In genomic region chr2:8659092-8659734, GRCh38 we compare ENCODE assay signal across 1 cellular context.
TF ChIP-seq lines count a peak whose summit lies in the region.

No MANE protein-coding gene starts in this region.

TF ChIP-seq in HepG2, 621 proteins besides CTCF, POLR2A, EP300 and RAD21 (continued from another document and continues in another):
- TF ChIP-seq, protein P1, sequence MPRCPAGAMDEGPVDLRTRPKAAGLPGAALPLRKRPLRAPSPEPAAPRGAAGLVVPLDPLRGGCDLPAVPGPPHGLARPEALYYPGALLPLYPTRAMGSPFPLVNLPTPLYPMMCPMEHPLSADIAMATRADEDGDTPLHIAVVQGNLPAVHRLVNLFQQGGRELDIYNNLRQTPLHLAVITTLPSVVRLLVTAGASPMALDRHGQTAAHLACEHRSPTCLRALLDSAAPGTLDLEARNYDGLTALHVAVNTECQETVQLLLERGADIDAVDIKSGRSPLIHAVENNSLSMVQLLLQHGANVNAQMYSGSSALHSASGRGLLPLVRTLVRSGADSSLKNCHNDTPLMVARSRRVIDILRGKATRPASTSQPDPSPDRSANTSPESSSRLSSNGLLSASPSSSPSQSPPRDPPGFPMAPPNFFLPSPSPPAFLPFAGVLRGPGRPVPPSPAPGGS (CRISPR knock-in tag; IDR thresholded peaks at IDR 0.05) = no peak
- TF ChIP-seq NRL (CRISPR knock-in tag; IDR thresholded peaks at IDR 0.05; ENCODE audit: borderline replicate concordance) = no peak
- no peak for TF ChIP-seq NCOA2 (CRISPR knock-in tag; IDR thresholded peaks at IDR 0.05)
- no peak for TF ChIP-seq RXRA (CRISPR knock-in tag; IDR thresholded peaks at IDR 0.05)
- no peak for TF ChIP-seq TSC22D2 (CRISPR knock-in tag; IDR thresholded peaks at IDR 0.05; ENCODE audit: borderline replicate concordance)
- no peak for TF ChIP-seq GTF3A (CRISPR knock-in tag; conservative IDR thresholded peaks at IDR 0.05)
- no peak; the same call in 1 of the 2 replicates for TF ChIP-seq NR2F6 (IDR thresholded peaks at IDR 0.05)
- peak; percentile 12; the same call in 1 of the 2 replicates for TF ChIP-seq NR2F6 (CRISPR knock-in tag; IDR thresholded peaks at IDR 0.05)
- peak; percentile 62; the same call in 1 of the 2 replicates for TF ChIP-seq CEBPG (CRISPR knock-in tag; IDR thresholded peaks at IDR 0.05)
- TF ChIP-seq, protein P2, sequence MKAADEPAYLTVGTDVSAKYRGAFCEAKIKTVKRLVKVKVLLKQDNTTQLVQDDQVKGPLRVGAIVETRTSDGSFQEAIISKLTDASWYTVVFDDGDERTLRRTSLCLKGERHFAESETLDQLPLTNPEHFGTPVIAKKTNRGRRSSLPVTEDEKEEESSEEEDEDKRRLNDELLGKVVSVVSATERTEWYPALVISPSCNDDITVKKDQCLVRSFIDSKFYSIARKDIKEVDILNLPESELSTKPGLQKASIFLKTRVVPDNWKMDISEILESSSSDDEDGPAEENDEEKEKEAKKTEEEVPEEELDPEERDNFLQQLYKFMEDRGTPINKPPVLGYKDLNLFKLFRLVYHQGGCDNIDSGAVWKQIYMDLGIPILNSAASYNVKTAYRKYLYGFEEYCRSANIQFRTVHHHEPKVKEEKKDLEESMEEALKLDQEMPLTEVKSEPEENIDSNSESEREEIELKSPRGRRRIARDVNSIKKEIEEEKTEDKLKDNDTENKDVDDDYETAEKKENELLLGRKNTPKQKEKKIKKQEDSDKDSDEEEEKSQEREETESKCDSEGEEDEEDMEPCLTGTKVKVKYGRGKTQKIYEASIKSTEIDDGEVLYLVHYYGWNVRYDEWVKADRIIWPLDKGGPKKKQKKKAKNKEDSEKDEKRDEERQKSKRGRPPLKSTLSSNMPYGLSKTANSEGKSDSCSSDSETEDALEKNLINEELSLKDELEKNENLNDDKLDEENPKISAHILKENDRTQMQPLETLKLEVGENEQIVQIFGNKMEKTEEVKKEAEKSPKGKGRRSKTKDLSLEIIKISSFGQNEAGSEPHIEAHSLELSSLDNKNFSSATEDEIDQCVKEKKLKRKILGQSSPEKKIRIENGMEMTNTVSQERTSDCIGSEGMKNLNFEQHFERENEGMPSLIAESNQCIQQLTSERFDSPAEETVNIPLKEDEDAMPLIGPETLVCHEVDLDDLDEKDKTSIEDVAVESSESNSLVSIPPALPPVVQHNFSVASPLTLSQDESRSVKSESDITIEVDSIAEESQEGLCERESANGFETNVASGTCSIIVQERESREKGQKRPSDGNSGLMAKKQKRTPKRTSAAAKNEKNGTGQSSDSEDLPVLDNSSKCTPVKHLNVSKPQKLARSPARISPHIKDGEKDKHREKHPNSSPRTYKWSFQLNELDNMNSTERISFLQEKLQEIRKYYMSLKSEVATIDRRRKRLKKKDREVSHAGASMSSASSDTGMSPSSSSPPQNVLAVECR (CRISPR knock-in tag; IDR thresholded peaks at IDR 0.05; ENCODE audit: borderline replicate concordance) = peak; percentile 25; the same call in 1 of the 2 replicates
- TF ChIP-seq ZNF383 (CRISPR knock-in tag; IDR thresholded peaks at IDR 0.05; ENCODE audit: borderline replicate concordance) = no peak
- no peak for TF ChIP-seq ZNF552 (CRISPR knock-in tag; IDR thresholded peaks at IDR 0.05; ENCODE audit: borderline replicate concordance)
- TF ChIP-seq, protein P3, sequence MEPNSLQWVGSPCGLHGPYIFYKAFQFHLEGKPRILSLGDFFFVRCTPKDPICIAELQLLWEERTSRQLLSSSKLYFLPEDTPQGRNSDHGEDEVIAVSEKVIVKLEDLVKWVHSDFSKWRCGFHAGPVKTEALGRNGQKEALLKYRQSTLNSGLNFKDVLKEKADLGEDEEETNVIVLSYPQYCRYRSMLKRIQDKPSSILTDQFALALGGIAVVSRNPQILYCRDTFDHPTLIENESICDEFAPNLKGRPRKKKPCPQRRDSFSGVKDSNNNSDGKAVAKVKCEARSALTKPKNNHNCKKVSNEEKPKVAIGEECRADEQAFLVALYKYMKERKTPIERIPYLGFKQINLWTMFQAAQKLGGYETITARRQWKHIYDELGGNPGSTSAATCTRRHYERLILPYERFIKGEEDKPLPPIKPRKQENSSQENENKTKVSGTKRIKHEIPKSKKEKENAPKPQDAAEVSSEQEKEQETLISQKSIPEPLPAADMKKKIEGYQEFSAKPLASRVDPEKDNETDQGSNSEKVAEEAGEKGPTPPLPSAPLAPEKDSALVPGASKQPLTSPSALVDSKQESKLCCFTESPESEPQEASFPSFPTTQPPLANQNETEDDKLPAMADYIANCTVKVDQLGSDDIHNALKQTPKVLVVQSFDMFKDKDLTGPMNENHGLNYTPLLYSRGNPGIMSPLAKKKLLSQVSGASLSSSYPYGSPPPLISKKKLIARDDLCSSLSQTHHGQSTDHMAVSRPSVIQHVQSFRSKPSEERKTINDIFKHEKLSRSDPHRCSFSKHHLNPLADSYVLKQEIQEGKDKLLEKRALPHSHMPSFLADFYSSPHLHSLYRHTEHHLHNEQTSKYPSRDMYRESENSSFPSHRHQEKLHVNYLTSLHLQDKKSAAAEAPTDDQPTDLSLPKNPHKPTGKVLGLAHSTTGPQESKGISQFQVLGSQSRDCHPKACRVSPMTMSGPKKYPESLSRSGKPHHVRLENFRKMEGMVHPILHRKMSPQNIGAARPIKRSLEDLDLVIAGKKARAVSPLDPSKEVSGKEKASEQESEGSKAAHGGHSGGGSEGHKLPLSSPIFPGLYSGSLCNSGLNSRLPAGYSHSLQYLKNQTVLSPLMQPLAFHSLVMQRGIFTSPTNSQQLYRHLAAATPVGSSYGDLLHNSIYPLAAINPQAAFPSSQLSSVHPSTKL (CRISPR knock-in tag; IDR thresholded peaks at IDR 0.05) = peak; percentile 31; the same call in 1 of the 2 replicates
- no peak for TF ChIP-seq SRSF9 (IDR thresholded peaks at IDR 0.05; ENCODE audit: borderline replicate concordance, insufficient read depth, low read depth, low read length, poor library complexity, severe bottlenecking)
- TF ChIP-seq, protein P4, sequence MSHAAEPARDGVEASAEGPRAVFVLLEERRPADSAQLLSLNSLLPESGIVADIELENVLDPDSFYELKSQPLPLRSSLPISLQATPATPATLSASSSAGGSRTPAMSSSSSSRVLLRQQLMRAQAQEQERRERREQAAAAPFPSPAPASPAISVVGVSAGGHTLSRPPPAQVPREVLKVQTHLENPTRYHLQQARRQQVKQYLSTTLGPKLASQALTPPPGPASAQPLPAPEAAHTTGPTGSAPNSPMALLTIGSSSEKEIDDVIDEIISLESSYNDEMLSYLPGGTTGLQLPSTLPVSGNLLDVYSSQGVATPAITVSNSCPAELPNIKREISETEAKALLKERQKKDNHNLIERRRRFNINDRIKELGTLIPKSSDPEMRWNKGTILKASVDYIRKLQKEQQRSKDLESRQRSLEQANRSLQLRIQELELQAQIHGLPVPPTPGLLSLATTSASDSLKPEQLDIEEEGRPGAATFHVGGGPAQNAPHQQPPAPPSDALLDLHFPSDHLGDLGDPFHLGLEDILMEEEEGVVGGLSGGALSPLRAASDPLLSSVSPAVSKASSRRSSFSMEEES (CRISPR knock-in tag; IDR thresholded peaks at IDR 0.05) = peak; percentile 63; the same call in 1 of the 2 replicates
- no peak for TF ChIP-seq ZC3H4 (CRISPR knock-in tag; IDR thresholded peaks at IDR 0.05; ENCODE audit: borderline replicate concordance)
- TF ChIP-seq CCAR2 (optimal IDR thresholded peaks at IDR 0.05; ENCODE audit: low read depth, low read length) = no peak
- TF ChIP-seq KLF11 (CRISPR knock-in tag; IDR thresholded peaks at IDR 0.05) = 0 out of 2 replicates have a peak, but pooled peaks have one; percentile 28
- peak; percentile 30; the same call in 1 of the 2 replicates for TF ChIP-seq ZNF768 (CRISPR knock-in tag; IDR thresholded peaks at IDR 0.05)
- no peak for TF ChIP-seq ZNF615 (CRISPR knock-in tag; IDR thresholded peaks at IDR 0.05; ENCODE audit: borderline replicate concordance)
- TF ChIP-seq ZSCAN9 (CRISPR knock-in tag; IDR thresholded peaks at IDR 0.05; ENCODE audit: borderline replicate concordance) = no peak
- TF ChIP-seq ZNF639 (CRISPR knock-in tag; conservative IDR thresholded peaks at IDR 0.05) = no peak
- TF ChIP-seq TBL1XR1 (IDR thresholded peaks at IDR 0.05; ENCODE audit: borderline replicate concordance, low read length, partially characterized antibody) = no peak
- TF ChIP-seq ZBTB38 (CRISPR knock-in tag; IDR thresholded peaks at IDR 0.05) = 0 out of 2 replicates have a peak, but pooled peaks have one; percentile 15
- TF ChIP-seq SMARCC2 (IDR thresholded peaks at IDR 0.05) = no peak
- TF ChIP-seq TARDBP (CRISPR knock-in tag; IDR thresholded peaks at IDR 0.05) = no peak
- no peak for TF ChIP-seq EZH2 (conservative IDR thresholded peaks at IDR 0.05; ENCODE audit: low read depth, low read length)
- no peak for TF ChIP-seq FOXA1 (IDR thresholded peaks at IDR 0.05)
- TF ChIP-seq FOXA1 (CRISPR knock-in tag; IDR thresholded peaks at IDR 0.05) = no peak
- TF ChIP-seq AHR (CRISPR knock-in tag; IDR thresholded peaks at IDR 0.05) = no peak
- no peak for TF ChIP-seq PAF1 (CRISPR knock-in tag; IDR thresholded peaks at IDR 0.05)
- TF ChIP-seq, protein P5, sequence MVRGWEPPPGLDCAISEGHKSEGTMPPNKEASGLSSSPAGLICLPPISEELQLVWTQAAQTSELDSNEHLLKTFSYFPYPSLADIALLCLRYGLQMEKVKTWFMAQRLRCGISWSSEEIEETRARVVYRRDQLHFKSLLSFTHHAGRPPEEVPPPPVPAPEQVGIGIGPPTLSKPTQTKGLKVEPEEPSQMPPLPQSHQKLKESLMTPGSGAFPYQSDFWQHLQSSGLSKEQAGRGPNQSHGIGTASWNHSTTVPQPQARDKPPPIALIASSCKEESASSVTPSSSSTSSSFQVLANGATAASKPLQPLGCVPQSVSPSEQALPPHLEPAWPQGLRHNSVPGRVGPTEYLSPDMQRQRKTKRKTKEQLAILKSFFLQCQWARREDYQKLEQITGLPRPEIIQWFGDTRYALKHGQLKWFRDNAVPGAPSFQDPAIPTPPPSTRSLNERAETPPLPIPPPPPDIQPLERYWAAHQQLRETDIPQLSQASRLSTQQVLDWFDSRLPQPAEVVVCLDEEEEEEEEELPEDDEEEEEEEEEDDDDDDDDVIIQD (CRISPR knock-in tag; IDR thresholded peaks at IDR 0.05; ENCODE audit: low read depth) = no peak
- TF ChIP-seq MTA3 (CRISPR knock-in tag; IDR thresholded peaks at IDR 0.05) = no peak
- TF ChIP-seq, protein P6, sequence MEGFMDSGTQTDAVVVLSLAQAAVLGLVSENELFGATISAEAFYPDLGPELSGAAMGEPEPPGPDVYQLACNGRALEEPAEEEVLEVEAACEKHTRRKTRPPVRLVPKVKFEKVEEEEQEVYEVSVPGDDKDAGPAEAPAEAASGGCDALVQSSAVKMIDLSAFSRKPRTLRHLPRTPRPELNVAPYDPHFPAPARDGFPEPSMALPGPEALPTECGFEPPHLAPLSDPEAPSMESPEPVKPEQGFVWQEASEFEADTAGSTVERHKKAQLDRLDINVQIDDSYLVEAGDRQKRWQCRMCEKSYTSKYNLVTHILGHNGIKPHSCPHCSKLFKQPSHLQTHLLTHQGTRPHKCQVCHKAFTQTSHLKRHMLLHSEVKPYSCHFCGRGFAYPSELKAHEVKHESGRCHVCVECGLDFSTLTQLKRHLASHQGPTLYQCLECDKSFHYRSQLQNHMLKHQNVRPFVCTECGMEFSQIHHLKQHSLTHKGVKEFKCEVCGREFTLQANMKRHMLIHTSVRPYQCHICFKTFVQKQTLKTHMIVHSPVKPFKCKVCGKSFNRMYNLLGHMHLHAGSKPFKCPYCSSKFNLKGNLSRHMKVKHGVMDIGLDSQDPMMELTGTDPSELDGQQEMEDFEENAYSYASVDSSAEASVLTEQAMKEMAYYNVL (CRISPR knock-in tag; IDR thresholded peaks at IDR 0.05; ENCODE audit: borderline replicate concordance) = no peak
- 0 out of 2 replicates have a peak, but pooled peaks have one; percentile 20 for TF ChIP-seq PHF8 (CRISPR knock-in tag; IDR thresholded peaks at IDR 0.05)
- TF ChIP-seq ZHX2 (IDR thresholded peaks at IDR 0.05; ENCODE audit: low read depth) = no peak
- TF ChIP-seq ZHX2 (CRISPR knock-in tag; IDR thresholded peaks at IDR 0.05; ENCODE audit: borderline replicate concordance) = no peak
